Comparison of ENCODE assay signal across 8 cellular contexts in genomic region chr7:150368098-150368883, GRCh38. TPM values are rescaled to one million over a fixed set of nuclear protein-coding genes. Genes with fewer than 3 reads are reported as not detected.
DNase-seq lines count a peak whose midpoint lies in the region; ATAC-seq and TF ChIP-seq lines count a peak whose summit lies in the region.

Gene REPIN1, plus strand, starts transcription at chr7:150368822. Its CDS starts 890 bp downstream, at chr7:150369712.

- peak within 1 kb of the TSS; percentile 90 to 95 for H3K9ac ChIP-seq in liver (ENCODE audit: low read depth in 1 of 2, low read length in 2 of 2)

- H3K27ac ChIP-seq in liver (ENCODE audit: low read depth in 1 of 2, low read length in 2 of 2), result peak within 1 kb of the TSS; percentile 98 to 99

- no peaks in the 10 kb centered on the region for H3K9me3 ChIP-seq in liver (ENCODE audit: control insufficient read depth in 4 of 4, low read length in 3 of 4)

- peaks cover 4 to 14% (median 12%) of the 10 kb centered on the region in 4 donors for H3K36me3 ChIP-seq in liver (ENCODE audit: control insufficient read depth in 4 of 4, insufficient read depth in 3 of 4, low read depth in 1 of 4, low read length in 3 of 4)

- peaks cover 2 to 40% (median 29%) of the 10 kb centered on the region in 4 donors for H3K4me1 ChIP-seq in liver (ENCODE audit: control insufficient read depth in 4 of 4, insufficient read depth in 4 of 4, low read length in 3 of 4)

- under 1% methylated on average over 85 of the region's 85 CpGs for WGBS in liver

- H3K4me3 ChIP-seq in liver (ENCODE audit: low read depth in 1 of 3, low read length in 3 of 3), result peak within 1 kb of the TSS; percentile 76 to 97 (median 82)

- ATAC-seq in HG03354 (IDR thresholded peaks at IDR 0.05; ENCODE audit: poor library complexity, severe bottlenecking, unreplicated experiment), result peak; percentile 51

- TF ChIP-seq RAD21 in liver (IDR thresholded peaks at IDR 0.05), result no peak

- H3K27me3 ChIP-seq in liver (ENCODE audit: control insufficient read depth in 4 of 4, insufficient read depth in 4 of 4, low read length in 3 of 4), result no peaks in the 10 kb centered on the region

- peak; percentile 94 for DNase-seq in AG20443 (ENCODE audit: low spot score)
- DNase-seq in NCI-H69 (lab: John Stamatoyannopoulos, UW), result peak; percentile 98
- peak; percentile 67 to 75 for DNase-seq in activated CD4-positive, alpha-beta T cell treated with anti-CD3 and anti-CD28 coated beads, Interleukin-2, amount 50 U/mL, for 4 hours
- peak; percentile 81 to 92 for DNase-seq in dermis microvascular lymphatic vessel endothelial cell (ENCODE audit: low read depth in 2 of 2)
- DNase-seq in stimulated activated CD4-positive, alpha-beta T cell treated with anti-CD3 and anti-CD28 coated beads, Interleukin-4, amount 100 ng/mL, for 1 hour, result peak; percentile 80

- no peak for TF ChIP-seq CTCF in liver (IDR thresholded peaks at IDR 0.05; ENCODE audit: low read depth, low read length, missing input control)

- TF ChIP-seq POLR2A in GM19099 (IDR thresholded peaks at IDR 0.05; ENCODE audit: extremely low read depth, insufficient read length, low read depth), result peak; percentile 89

TF ChIP-seq in liver, 16 proteins besides CTCF, POLR2A, EP300 and RAD21:
- TF ChIP-seq HNF4A (conservative IDR thresholded peaks at IDR 0.05), result peak in 1 of 2 donors; percentile 13
- TF ChIP-seq RXRA (IDR thresholded peaks at IDR 0.05), result peak in 1 of 2 donors; percentile 53
- TF ChIP-seq EGR1 (IDR thresholded peaks at IDR 0.05; ENCODE audit: low read depth in 2 of 2), result peak in 1 of 2 donors; percentile 1
- TF ChIP-seq ZBTB33 (IDR thresholded peaks at IDR 0.05), result peak; percentile 3
- no peak for TF ChIP-seq GABPA (IDR thresholded peaks at IDR 0.05 in 1 of 2, conservative IDR thresholded peaks at IDR 0.05 in 1 of 2)

RNA-seq across cellular contexts. Expression of gene REPIN1, which starts in this region (rescaled TPM):
- total RNA-seq in dermis microvascular lymphatic vessel endothelial cell (46.6 and 60.3 TPM in 2 replicates), liver (100 to 1,000 TPM in 1 of 2 donors, 10 to 100 TPM in 1; 44.4 to 118 TPM)
- 10 to 100 TPM; 17.1 to 65.8 TPM for polyA plus RNA-seq in liver

Comparison
In these comparisons a context has a peak if more than half of its experiments do, and no peak if none do; other contexts are left out.
1. Peak in every context shown above with its lines: DNase-seq, ATAC-seq, H3K4me3 ChIP-seq and H3K27ac ChIP-seq.